Comparison of ENCODE assay signal across 8 cellular contexts in genomic region chr2:16656784-16657391, GRCh38. TPM values are rescaled to one million over a fixed set of nuclear protein-coding genes. Genes with fewer than 3 reads are reported as not detected.
DNase-seq lines count a peak whose midpoint lies in the region; ATAC-seq and TF ChIP-seq lines count a peak whose summit lies in the region.

No MANE protein-coding gene starts in this region.

- no peaks in the 10 kb centered on the region for H3K9me2 ChIP-seq in PC-3 (replicated peaks; ENCODE audit: low read length)

- CTCF ChIA-PET in PC-3 (lab: Charles Lee): no interaction called here

- H3K27me3 ChIP-seq in OCI-LY3 (ENCODE audit: low read depth, low read length) (no peaks in the 10 kb centered on the region), right lobe of liver (no peaks in the 10 kb centered on the region), HAP-1 (ENCODE audit: low read depth) (no peaks in the 10 kb centered on the region), PC-3 (ENCODE audit: low read length) (no peaks in the 10 kb centered on the region)

- TF ChIP-seq CTCF in OCI-LY3 (IDR thresholded peaks at IDR 0.05; ENCODE audit: low read depth, low read length): no peak
- TF ChIP-seq CTCF in right lobe of liver (IDR thresholded peaks at IDR 0.05): no peak
- TF ChIP-seq CTCF in PC-3 (conservative IDR thresholded peaks at IDR 0.05; ENCODE audit: low read depth, low read length): no peak

- intact Hi-C loops in right lobe of liver (cut with DNase I) (no loop called here), PC-3 (cut with micrococcal nuclease) (no loop called here)

- H3K4me2 ChIP-seq in OCI-LY3 (ENCODE audit: low read length) (peak overlapping the region; percentile 71), PC-3 (ENCODE audit: low read length) (no peak overlapping the region)

- peak overlapping the region; percentile 55 for H3K4me3 ChIP-seq in OCI-LY3 (ENCODE audit: low read length)
- no peak overlapping the region for H3K4me3 ChIP-seq in right lobe of liver
- H3K4me3 ChIP-seq in HAP-1: no peak overlapping the region
- H3K4me3 ChIP-seq in PC-3 (ENCODE audit: low read length): no peak overlapping the region

- in situ Hi-C loops in HAP-1 (cut with MboI; ENCODE audit: low sequenced_read_pairs): no loop called here

- H3K9me3 ChIP-seq in OCI-LY3 (ENCODE audit: insufficient read depth, low read length) (no peaks in the 10 kb centered on the region), right lobe of liver (no peaks in the 10 kb centered on the region), HAP-1 (no peaks in the 10 kb centered on the region), PC-3 (ENCODE audit: low read length) (no peaks in the 10 kb centered on the region)

- no peak for TF ChIP-seq POLR2A in right lobe of liver (IDR thresholded peaks at IDR 0.05)
- TF ChIP-seq POLR2A in erythroblast (IDR thresholded peaks at IDR 0.05; ENCODE audit: low read length): no peak

- H4K20me1 ChIP-seq in OCI-LY3 (ENCODE audit: insufficient read depth, low read length) (no peaks in the 10 kb centered on the region), PC-3 (ENCODE audit: low read length) (no peaks in the 10 kb centered on the region)

- H3K36me3 ChIP-seq in OCI-LY3 (replicated peaks; ENCODE audit: low read depth, low read length) (peaks cover 2% of the 10 kb centered on the region), right lobe of liver (no peaks in the 10 kb centered on the region), HAP-1 (replicated peaks) (no peaks in the 10 kb centered on the region), PC-3 (ENCODE audit: low read depth, low read length) (no peaks in the 10 kb centered on the region)

- no peaks in the 10 kb centered on the region for H3F3A ChIP-seq in PC-3 (ENCODE audit: low read length, unreplicated experiment)

- H3K27ac ChIP-seq in OCI-LY3 (ENCODE audit: low read length) (peak overlapping the region; percentile 90), right lobe of liver (peak overlapping the region in 2 of 3 donors; percentile 12 to 49), PC-3 (ENCODE audit: low read length) (no peak overlapping the region)

- 63% methylated on average over 6 of the region's 8 CpGs for WGBS in right lobe of liver (ENCODE audit: insufficient coverage, low coverage, low lambda C conversion rate, missing lambda C conversion rate)

- peak in 1 of 3 donors; percentile 34 for DNase-seq in right lobe of liver
- DNase-seq in HAP-1 (ENCODE audit: low spot score in 2 of 2): no peak
- no peak for DNase-seq in PC-3
- DNase-seq in activated effector memory CD4-positive, alpha-beta T cell treated with anti-CD3 and anti-CD28 coated beads, Interleukin-2, amount 50 U/mL, for 16 hours: no peak
- no peak for DNase-seq in erythroblast (lab: John Stamatoyannopoulos, UW)

- H3K9ac ChIP-seq in OCI-LY3 (ENCODE audit: low read length): peak overlapping the region; percentile 52
- H3K9ac ChIP-seq in PC-3 (ENCODE audit: low read length): no peak overlapping the region

- POLR2A ChIA-PET in PC-3 (lab: Charles Lee; ENCODE audit: unreplicated experiment): no interaction called here

- H2AFZ ChIP-seq in OCI-LY3 (ENCODE audit: low read depth, low read length): no peak overlapping the region
- no peak overlapping the region for H2AFZ ChIP-seq in PC-3 (ENCODE audit: low read length)

- H3K4me1 ChIP-seq in OCI-LY3 (ENCODE audit: low read length) (peaks cover 91% of the 10 kb centered on the region), right lobe of liver (peaks cover 0 to 7% (median 0%) of the 10 kb centered on the region in 4 donors), HAP-1 (no peaks in the 10 kb centered on the region), PC-3 (ENCODE audit: insufficient read depth, low read length) (no peaks in the 10 kb centered on the region)

- no TSS peak for BruUV-seq in PC-3 (replicated peaks; lab: Mats Ljungman, UMichigan)

- H3K79me2 ChIP-seq in OCI-LY3 (ENCODE audit: low read length): peaks cover 5% of the 10 kb centered on the region
- no peaks in the 10 kb centered on the region for H3K79me2 ChIP-seq in PC-3 (ENCODE audit: low read length)

- ATAC-seq in GM18511 (IDR thresholded peaks at IDR 0.05; ENCODE audit: unreplicated experiment): peak; percentile 79
- ATAC-seq in HG02798 (IDR thresholded peaks at IDR 0.05; ENCODE audit: poor library complexity, unreplicated experiment): peak; percentile 84
- ATAC-seq in right lobe of liver: peak; percentile 51 to 60 (median 55)
- ATAC-seq in PC-3: no peak

RNA-seq across cellular contexts. Expression of gene CYRIA, which starts 8.7 kb away (rescaled TPM):
- total RNA-seq in right lobe of liver (1 to 10 TPM; 1.6 to 6.3 (median 3.1) TPM), PC-3 (2014; rRNA removed) (0.15 TPM in 1 of 2 replicates, not detected in the other)
